ENCODE assay signal across 19 cellular contexts in genomic region chr20:61559706-61560315, GRCh38.
"Had no signal": no experiment of that assay in that cellular context is flagged by ENCODE, and none has a peak within 500 bp of the region (broad histone marks: within the 10 kb centered on the region; RNA-seq: fewer than 3 reads in every experiment).

No MANE protein-coding gene starts in this region.

- H3K27me3 ChIP-seq: ovary, transverse colon, upper lobe of right lung, uterus had no signal

- DNase-seq: cortex of kidney; effector memory CD8-positive, alpha-beta T cell; left cardiac atrium; left lung; mesenchymal stem cell; midbrain; naive thymus-derived CD4-positive, alpha-beta T cell; occipital lobe; ovary; psoas muscle; stimulated activated CD4-positive, alpha-beta T cell treated with anti-CD3 and anti-CD28 coated beads, Interleukin-15, amount 100 ng/mL, for 24 hours; stimulated activated CD4-positive, alpha-beta T cell treated with anti-CD3 and anti-CD28 coated beads, Interleukin-2, amount 100 ng/mL, for 48 hours; stimulated activated naive B cell treated with anti-CD40 and anti-IgM and Interleukin-4, amounts not matched to agents 10 μg/mL and 1 μg/mL and 100 μg/mL, for 72 hours; upper lobe of right lung; uterus had no signal

- ATAC-seq: effector memory CD8-positive, alpha-beta T cell; left cardiac atrium; naive thymus-derived CD4-positive, alpha-beta T cell; psoas muscle; stimulated activated naive B cell treated with anti-CD40 and anti-IgM and Interleukin-4, amounts not matched to agents 10 μg/mL and 1 μg/mL and 100 μg/mL, for 72 hours had no signal

- H3K27ac ChIP-seq: left lung, ovary, psoas muscle, skin epidermis, thoracic aorta, transverse colon, upper lobe of right lung, uterus had no signal

- FAIRE-seq: frontal cortex had no signal

- H3K36me3 ChIP-seq: left lung, ovary, thoracic aorta, transverse colon, upper lobe of right lung, uterus had no signal

- H3K4me1 ChIP-seq: left lung, psoas muscle, transverse colon, upper lobe of right lung, uterus had no signal

- H3K4me3 ChIP-seq: left lung, ovary, psoas muscle, skin epidermis, thoracic aorta, transverse colon, upper lobe of right lung, uterus had no signal

- H3K9me3 ChIP-seq: ovary, psoas muscle, thoracic aorta, transverse colon, upper lobe of right lung, uterus had no signal
